ENCODE assay signal across 15 cellular contexts in genomic region chr9:72913382-72914009, GRCh38. TPM values are rescaled to one million over a fixed set of nuclear protein-coding genes. Genes with fewer than 3 reads are reported as not detected.
"Had no signal": no experiment of that assay in that cellular context is flagged by ENCODE, and none has a peak within 500 bp of the region (broad histone marks: within the 10 kb centered on the region; RNA-seq: fewer than 3 reads in every experiment).

No MANE protein-coding gene starts in this region.

- H3K4me3 ChIP-seq: lung had no signal

- DNase-seq: activated CD4-positive, alpha-beta T cell treated with anti-CD3 and anti-CD28 coated beads for 1 hour; activated CD4-positive, alpha-beta T cell treated with anti-CD3 and anti-CD28 coated beads, Interleukin-2, amount 50 U/mL, for 1 hour; activated CD8-positive, alpha-beta T cell treated with anti-CD3 and anti-CD28 coated beads, Interleukin-2, amount 10 ng/mL, durations not matched to agents 7 days and 5 days; activated gamma-delta T cell treated with Interleukin-2 at 50 U/mL for 16 hours; activated T-cell treated with anti-CD3 and anti-CD28 coated beads, Interleukin-2, amount 50 U/mL, for 1 hour; effector memory CD4-positive, alpha-beta T cell; foreskin melanocyte; head of caudate nucleus; naive thymus-derived CD4-positive, alpha-beta T cell; retina; stimulated activated CD4-positive, alpha-beta T cell treated with anti-CD3 and anti-CD28 coated beads, Interleukin-12 subunit alpha, Interleukin-12 subunit beta, amount 100 ng/mL, for 4 hours; stimulated activated CD4-positive, alpha-beta T cell treated with anti-CD3 and anti-CD28 coated beads, Interleukin-1b, Interleukin-23, amount 100 ng/mL, for 48 hours; T-helper 1 cell had no signal

- ATAC-seq: activated CD8-positive, alpha-beta T cell treated with anti-CD3 and anti-CD28 coated beads, Interleukin-2, amount 10 ng/mL, durations not matched to agents 7 days and 5 days; naive thymus-derived CD4-positive, alpha-beta T cell had no signal

RNA-seq across cellular contexts. Expression of gene ALDH1A1, which starts 39.4 kb away (rescaled TPM):
- total RNA-seq: activated CD8-positive, alpha-beta T cell treated with anti-CD3 and anti-CD28 coated beads, Interleukin-2, amount 10 ng/mL, durations not matched to agents 7 days and 5 days; osteocyte had no signal
- polyA plus RNA-seq: naive thymus-derived CD4-positive, alpha-beta T cell had no signal
